ENCODE assay signal across 26 cellular contexts in genomic region chr11:11942668-11943067, GRCh38.
"Had no signal": no experiment of that assay in that cellular context is flagged by ENCODE, and none has a peak within 500 bp of the region (broad histone marks: within the 10 kb centered on the region; RNA-seq: fewer than 3 reads in every experiment).

No MANE protein-coding gene starts in this region.

- H3K4me1 Mint-ChIP-seq: activated B cell treated with CpG ODN at 0.5 μM for 24 hours, memory B cell had no signal

- H3K4me3 Mint-ChIP-seq: activated B cell treated with CpG ODN at 0.5 μM for 24 hours; activated naive CD4-positive, alpha-beta T cell treated with anti-CD3 and anti-CD28 coated beads for 36 hours; activated T-cell treated with anti-CD3 and anti-CD28 coated beads, Interleukin-2, amount 50 U/mL, for 72 hours; memory B cell; naive thymus-derived CD8-positive, alpha-beta T cell; neural crest cell; T-cell had no signal

- H3K27me3 ChIP-seq: cardiac muscle cell, colonic mucosa, gastrocnemius medialis, hepatocyte, right atrium auricular region, tibial nerve had no signal

- H2AFZ ChIP-seq: hepatocyte, parathyroid adenoma had no signal

- H3K27ac Mint-ChIP-seq: activated B cell treated with CpG ODN at 0.5 μM for 24 hours; activated naive CD4-positive, alpha-beta T cell treated with anti-CD3 and anti-CD28 coated beads for 36 hours; activated T-cell treated with anti-CD3 and anti-CD28 coated beads, Interleukin-2, amount 50 U/mL, for 72 hours; memory B cell had no signal

- DNase-seq: activated B cell treated with CpG ODN at 0.5 μM for 24 hours; activated effector memory CD4-positive, alpha-beta T cell treated with anti-CD3 and anti-CD28 coated beads, Interleukin-2, amount 50 U/mL, for 16 hours; activated naive CD4-positive, alpha-beta T cell treated with anti-CD3 and anti-CD28 coated beads for 36 hours; activated T-cell treated with anti-CD3 and anti-CD28 coated beads for 4 hours; activated T-cell treated with anti-CD3 and anti-CD28 coated beads, Interleukin-2, amount 50 U/mL, for 72 hours; anterior cingulate cortex; cerebellar nuclear complex; colonic mucosa; effector CD8-positive, alpha-beta T cell; gastrocnemius medialis; glutamatergic neuron; islet precursor cell; naive thymus-derived CD8-positive, alpha-beta T cell; occipital lobe; psoas muscle; stimulated activated CD4-positive, alpha-beta T cell treated with anti-CD3 and anti-CD28 coated beads, Interleukin-15, amount 100 ng/mL, for 24 hours; stimulated activated CD4-positive, alpha-beta T cell treated with anti-CD3 and anti-CD28 coated beads, Interleukin-2, amount 100 ng/mL, for 24 hours; stimulated activated naive CD4-positive, alpha-beta T cell; T-cell had no signal

- H3K9me3 Mint-ChIP-seq: activated B cell treated with CpG ODN at 0.5 μM for 24 hours; activated naive CD4-positive, alpha-beta T cell treated with anti-CD3 and anti-CD28 coated beads for 36 hours; activated T-cell treated with anti-CD3 and anti-CD28 coated beads, Interleukin-2, amount 50 U/mL, for 72 hours; memory B cell; naive thymus-derived CD8-positive, alpha-beta T cell; neural crest cell; T-cell had no signal

- H3K4me1 ChIP-seq: colonic mucosa, parathyroid adenoma, psoas muscle had no signal

- H3K79me2 ChIP-seq: hepatocyte, parathyroid adenoma had no signal

- ATAC-seq: activated T-cell treated with anti-CD3 and anti-CD28 coated beads, Interleukin-2, amount 50 U/mL, for 72 hours; gastrocnemius medialis; naive thymus-derived CD8-positive, alpha-beta T cell; psoas muscle; T-cell had no signal

- H3K9ac ChIP-seq: parathyroid adenoma had no signal

- H3K27me3 Mint-ChIP-seq: activated B cell treated with CpG ODN at 0.5 μM for 24 hours; memory B cell; naive thymus-derived CD8-positive, alpha-beta T cell; T-cell had no signal

- H3K4me2 ChIP-seq: hepatocyte had no signal

- H3K4me3 ChIP-seq: cardiac muscle cell, colonic mucosa, gastrocnemius medialis, hepatocyte, psoas muscle, right atrium auricular region, tibial nerve had no signal

- H3K9me3 ChIP-seq: colonic mucosa, gastrocnemius medialis, psoas muscle, right atrium auricular region, tibial nerve had no signal

- H3K27ac ChIP-seq: cardiac muscle cell, colonic mucosa, gastrocnemius medialis, hepatocyte, parathyroid adenoma, psoas muscle, tibial nerve had no signal
